In genomic region chr2:23925702-23926288, GRCh38 we compare ENCODE assay signal across 8 cellular contexts. TPM values are rescaled to one million over a fixed set of nuclear protein-coding genes. Genes with fewer than 3 reads are reported as not detected.
A peak's percentile ranks its signal among the peaks of the same experiment; 100 is the strongest.
DNase-seq lines count a peak whose midpoint lies in the region; ATAC-seq, FAIRE-seq and TF ChIP-seq lines count a peak whose summit lies in the region.

No MANE protein-coding gene starts in this region.

- no peak for FAIRE-seq in A549 (lab: Jason Lieb, UNC)

- no peaks in the 10 kb centered on the region for H3K9me3 ChIP-seq in A549

- no peak for TF ChIP-seq EP300 in A549 (IDR thresholded peaks at IDR 0.05)

- no peak for TF ChIP-seq RAD21 in A549 (conservative IDR thresholded peaks at IDR 0.05 in 1 of 2, IDR thresholded peaks at IDR 0.05 in 1 of 2)

- CTCF ChIA-PET in A549 (lab: Yijun Ruan, JAX): interaction anchor here (0.6 to 6.4 kb wide), 41 partner anchors 8 to 451 kb away, joined by 3 to 90 read pairs (median 7); partner anchors contain the start of genes SF3B6, TP53I3 and UBXN2A

- peaks cover 20% of the 10 kb centered on the region; the same call in 2 of the 3 replicates for H3K4me1 ChIP-seq in A549

- POLR2A ChIA-PET in A549 (lab: Yijun Ruan, JAX): interaction anchor here (1.1 to 4.9 kb wide), 8 partner anchors 14 to 197 kb away, joined by 3 to 99 read pairs (median 22); partner anchors contain the start of genes PFN4, SF3B6, TP53I3 and UBXN2A

- no peak for TF ChIP-seq POLR2A in A549 (IDR thresholded peaks at IDR 0.05; ENCODE audit: low read length)
- TF ChIP-seq POLR2A in GM18526 (IDR thresholded peaks at IDR 0.05; ENCODE audit: extremely low read depth, insufficient read length): peak; percentile 74

- ATAC-seq in A549 (peak; percentile 37 to 41), HG03039 (IDR thresholded peaks at IDR 0.05; ENCODE audit: unreplicated experiment) (peak; percentile 40)

- H3K27ac ChIP-seq in A549: peak overlapping the region; percentile 93 to 95
- H3K27ac ChIP-seq in epithelial cell of prostate: peak overlapping the region; percentile 88

- peak overlapping the region; percentile 75 for H3K4me3 ChIP-seq in A549

- DNase-seq in A549 (ENCODE audit: low read depth in 1 of 2, low spot score in 1 of 2): peak in 1 of 2 experiments; percentile 45
- DNase-seq in NCI-H82 (lab: John Stamatoyannopoulos, UW): peak; percentile 67
- DNase-seq in activated CD8-positive, alpha-beta memory T cell treated with anti-CD3 and anti-CD28 coated beads for 4 hours (ENCODE audit: low read depth in 2 of 2): peak; percentile 21 to 40
- no peak for DNase-seq in epithelial cell of prostate (ENCODE audit: low read depth, low spot score)
- peak; percentile 59 for DNase-seq in mucosa of gallbladder (ENCODE audit: low spot score)
- DNase-seq in stimulated activated naive CD4-positive, alpha-beta T cell treated with Interleukin-2 at 50 U/mL for 16 hours (lab: John Stamatoyannopoulos, UW): peak; percentile 41

- WGBS in A549 (ENCODE audit: missing lambda C conversion rate): 4% methylated on average over 13 of the region's 13 CpGs

- no peak for TF ChIP-seq CTCF in A549 (IDR thresholded peaks at IDR 0.05)

- H3K4me2 ChIP-seq in A549: peak overlapping the region; percentile 83

TF ChIP-seq in A549, 52 proteins besides CTCF, POLR2A, EP300 and RAD21:
- TF ChIP-seq JUN (IDR thresholded peaks at IDR 0.05) (no peak), MAX (IDR thresholded peaks at IDR 0.05) (no peak), ATOH8 (CRISPR knock-in tag; IDR thresholded peaks at IDR 0.05; ENCODE audit: low read depth) (no peak), KDM1A (IDR thresholded peaks at IDR 0.05; ENCODE audit: low read depth) (no peak), KDM5A (IDR thresholded peaks at IDR 0.05) (no peak), SMC3 (IDR thresholded peaks at IDR 0.05) (no peak), ZSCAN20 (CRISPR knock-in tag; IDR thresholded peaks at IDR 0.05) (no peak), HEYL (CRISPR knock-in tag; IDR thresholded peaks at IDR 0.05) (no peak), ZNF302 (CRISPR knock-in tag; IDR thresholded peaks at IDR 0.05) (no peak), POLR2AphosphoS2 (conservative IDR thresholded peaks at IDR 0.05; ENCODE audit: low read length) (no peak), HES2 (IDR thresholded peaks at IDR 0.05) (no peak), FOXS1 (CRISPR knock-in tag; IDR thresholded peaks at IDR 0.05) (no peak), MAZ (IDR thresholded peaks at IDR 0.05; ENCODE audit: borderline replicate concordance, low read depth, low read length) (no peak), RARB (CRISPR knock-in tag; IDR thresholded peaks at IDR 0.05) (no peak), BCL3 (IDR thresholded peaks at IDR 0.05) (no peak)

RNA-seq across cellular contexts. Expression of gene ATAD2B, which starts 1.1 kb away (rescaled TPM):
- polyA plus RNA-seq in A549 (2011; rRNA removed) (8.7 and 13.1 TPM in 2 replicates), A549 (2017; fragmentation: RNase III; extraction: RNeasy Plus Mini Kit Qiagen cat#74134 plus additional on column Dnase treatment) (5.4 TPM in 3 replicates)
- polyA plus RNA-seq in A549 (2012; cell fraction: cytosol; rRNA removed): 1.3 and 1.5 TPM in 2 replicates
- 3.7 and 4.2 TPM in 2 replicates for polyA plus RNA-seq in A549 (2012; cell fraction: nucleus; rRNA removed)
- 13.2 and 13.3 TPM in 2 replicates for polyA minus RNA-seq in A549 (2011; rRNA and poly(A)+ RNA removed)
- total RNA-seq in mucosa of gallbladder: 16.3 TPM

RNA-seq across cellular contexts. Expression of gene UBXN2A, which starts 14.5 kb away (rescaled TPM):
- polyA plus RNA-seq in A549 (2011; rRNA removed) (18.3 and 25.4 TPM in 2 replicates), A549 (2017; fragmentation: RNase III; extraction: RNeasy Plus Mini Kit Qiagen cat#74134 plus additional on column Dnase treatment) (13.7 to 15.6 TPM (median 15.5 TPM) in 3 replicates)
- polyA plus RNA-seq in A549 (2012; cell fraction: cytosol; rRNA removed): 6.2 and 7.2 TPM in 2 replicates
- polyA plus RNA-seq in A549 (2012; cell fraction: nucleus; rRNA removed): 1.2 and 2.2 TPM in 2 replicates
- polyA minus RNA-seq in A549 (2011; rRNA and poly(A)+ RNA removed): 3.9 and 4.9 TPM in 2 replicates
- total RNA-seq in mucosa of gallbladder: 11.8 TPM
